Comparison of ENCODE assay signal across 28 cellular contexts in genomic region chr6:15143540-15143939, GRCh38.
"Had no signal": no experiment of that assay in that cellular context is flagged by ENCODE, and none has a peak within 500 bp of the region (broad histone marks: within the 10 kb centered on the region; RNA-seq: fewer than 3 reads in every experiment).

No MANE protein-coding gene starts in this region.

- ATAC-seq: effector memory CD8-positive, alpha-beta T cell; esophagus mucosa; gastrocnemius medialis; heart right ventricle; left cardiac atrium; left lung; left ventricle myocardium superior; lower lobe of right lung; mucosa of descending colon had no signal

- H3K4me1 ChIP-seq: colonic mucosa, heart right ventricle, left lung, lower lobe of right lung had no signal

- H3K9me3 Mint-ChIP-seq: dendritic cell treated with granulocyte-macrophage colony-stimulating factor and Interleukin-4, amounts not matched to agents 40 ng/mL and 50 ng/mL, for 4 days; effector memory CD8-positive, alpha-beta T cell; endodermal cell; mesothelial cell of epicardium; naive B cell had no signal

- H3K36me3 ChIP-seq: colonic mucosa, esophagus squamous epithelium, gastrocnemius medialis, heart right ventricle, left lung, lower lobe of right lung had no signal

- H3K9me3 ChIP-seq: colonic mucosa, esophagus squamous epithelium, gastrocnemius medialis, heart right ventricle, left lung, lower lobe of right lung, mucosa of descending colon had no signal

- H3K27me3 Mint-ChIP-seq: dendritic cell treated with granulocyte-macrophage colony-stimulating factor and Interleukin-4, amounts not matched to agents 40 ng/mL and 50 ng/mL, for 4 days had no signal

- H3K4me1 Mint-ChIP-seq: endodermal cell had no signal

- H3K27ac Mint-ChIP-seq: dendritic cell treated with granulocyte-macrophage colony-stimulating factor and Interleukin-4, amounts not matched to agents 40 ng/mL and 50 ng/mL, for 4 days; effector memory CD8-positive, alpha-beta T cell; endodermal cell; mesothelial cell of epicardium had no signal

- DNase-seq: colonic mucosa; cortex of kidney; effector CD8-positive, alpha-beta T cell; effector memory CD8-positive, alpha-beta T cell; endodermal cell; erythroblast; esophagus squamous epithelium; foreskin fibroblast; foreskin melanocyte; gastrocnemius medialis; glutamatergic neuron; head of caudate nucleus; heart right ventricle; hippocampal formation; left cardiac atrium; left lung; left ventricle myocardium superior; lower lobe of right lung; mesenchymal stem cell; mucosa of descending colon; naive B cell had no signal

- H3K4me3 Mint-ChIP-seq: dendritic cell treated with granulocyte-macrophage colony-stimulating factor and Interleukin-4, amounts not matched to agents 40 ng/mL and 50 ng/mL, for 4 days; effector memory CD8-positive, alpha-beta T cell; endodermal cell; mesothelial cell of epicardium; naive B cell had no signal

- H3K36me3 Mint-ChIP-seq: mesothelial cell of epicardium, naive B cell had no signal

- H3K27ac ChIP-seq: colonic mucosa, epithelial cell of prostate, esophagus squamous epithelium, gastrocnemius medialis, heart right ventricle, left lung, lower lobe of right lung had no signal

- H3K27me3 ChIP-seq: colonic mucosa, esophagus squamous epithelium, gastrocnemius medialis, heart right ventricle, left lung had no signal

- H3K4me3 ChIP-seq: colonic mucosa, esophagus squamous epithelium, gastrocnemius medialis, heart right ventricle, left lung, lower lobe of right lung, mucosa of descending colon had no signal

- FAIRE-seq: endometrium, islet of Langerhans, keratinocyte had no signal
